ENCODE assay signal across 23 cellular contexts in genomic region chr1:197393105-197393504, GRCh38.
"Had no signal": no experiment of that assay in that cellular context is flagged by ENCODE, and none has a peak within 500 bp of the region (broad histone marks: within the 10 kb centered on the region; RNA-seq: fewer than 3 reads in every experiment).

No MANE protein-coding gene starts in this region.

- H3K4me1 ChIP-seq: lower lobe of right lung, neural progenitor cell, psoas muscle, tibial nerve had no signal

- H3K27me3 Mint-ChIP-seq: T-cell had no signal

- H3K4me3 ChIP-seq: cardiac muscle cell, dorsolateral prefrontal cortex, lower lobe of right lung, neural progenitor cell, psoas muscle, tibial nerve had no signal

- H3K27me3 ChIP-seq: dorsolateral prefrontal cortex, neural progenitor cell, tibial nerve had no signal

- H3K27ac Mint-ChIP-seq: activated CD4-positive, alpha-beta T cell treated with anti-CD3 and anti-CD28 coated beads, Interleukin-2, amount 10 ng/mL, durations not matched to agents 7 days and 5 days; activated naive CD4-positive, alpha-beta T cell treated with anti-CD3 and anti-CD28 coated beads, Interleukin-2, amount 50 U/mL, for 72 hours; activated T-cell treated with anti-CD3 and anti-CD28 coated beads, Interleukin-2, amount 50 U/mL, for 72 hours; endodermal cell; neural progenitor cell had no signal

- ATAC-seq: activated naive CD4-positive, alpha-beta T cell treated with anti-CD3 and anti-CD28 coated beads, Interleukin-2, amount 50 U/mL, for 72 hours; activated T-cell treated with anti-CD3 and anti-CD28 coated beads, Interleukin-2, amount 50 U/mL, for 72 hours; left colon; lower lobe of right lung; psoas muscle; right cardiac atrium had no signal

- DNase-seq: activated CD4-positive, alpha-beta T cell treated with anti-CD3 and anti-CD28 coated beads, Interleukin-2, amount 10 ng/mL, durations not matched to agents 7 days and 5 days; activated gamma-delta T cell; activated T-cell treated with anti-CD3 and anti-CD28 coated beads, Interleukin-2, amount 50 U/mL, for 72 hours; amniotic stem cell; dorsolateral prefrontal cortex; endodermal cell; foreskin melanocyte; glutamatergic neuron; hippocampal formation; islet precursor cell; left colon; lower lobe of right lung; psoas muscle; right cardiac atrium; stimulated activated CD4-positive, alpha-beta T cell treated with anti-CD3 and anti-CD28 coated beads, Interleukin-2, amount 100 ng/mL, for 24 hours; stimulated activated naive CD4-positive, alpha-beta T cell treated with Interleukin-2 at 50 U/mL for 16 hours; T-cell; T-helper 9 cell had no signal

- H3K9me3 Mint-ChIP-seq: activated CD4-positive, alpha-beta T cell treated with anti-CD3 and anti-CD28 coated beads, Interleukin-2, amount 10 ng/mL, durations not matched to agents 7 days and 5 days; activated naive CD4-positive, alpha-beta T cell treated with anti-CD3 and anti-CD28 coated beads, Interleukin-2, amount 50 U/mL, for 72 hours; activated T-cell treated with anti-CD3 and anti-CD28 coated beads, Interleukin-2, amount 50 U/mL, for 72 hours; endodermal cell; neural progenitor cell; T-cell had no signal

- H3K4me3 Mint-ChIP-seq: activated CD4-positive, alpha-beta T cell treated with anti-CD3 and anti-CD28 coated beads, Interleukin-2, amount 10 ng/mL, durations not matched to agents 7 days and 5 days; activated T-cell treated with anti-CD3 and anti-CD28 coated beads, Interleukin-2, amount 50 U/mL, for 72 hours; endodermal cell; neural progenitor cell; T-cell had no signal

- H3K36me3 Mint-ChIP-seq: activated naive CD4-positive, alpha-beta T cell treated with anti-CD3 and anti-CD28 coated beads, Interleukin-2, amount 50 U/mL, for 72 hours; neural progenitor cell; T-cell had no signal

- H3K9me3 ChIP-seq: lower lobe of right lung, psoas muscle, tibial nerve had no signal

- H3K27ac ChIP-seq: cardiac muscle cell, dorsolateral prefrontal cortex, epithelial cell of prostate, lower lobe of right lung, neural progenitor cell, psoas muscle, tibial nerve had no signal

- H3K4me1 Mint-ChIP-seq: endodermal cell had no signal

- H3K36me3 ChIP-seq: cardiac muscle cell, lower lobe of right lung, neural progenitor cell, tibial nerve had no signal
